2 cellular contexts compared by ENCODE assay signal in genomic region chrX:47189906-47190305, GRCh38.
"Had no signal": no experiment of that assay in that cellular context is flagged by ENCODE, and none has a peak within 500 bp of the region (broad histone marks: within the 10 kb centered on the region; RNA-seq: fewer than 3 reads in every experiment).

No MANE protein-coding gene starts in this region.

- H3K9me3 ChIP-seq: psoas muscle, right lobe of liver had no signal

- H3K27ac ChIP-seq: right lobe of liver had no signal
